In genomic region chr13:91598655-91599054, GRCh38 we compare ENCODE assay signal across 7 cellular contexts.
"Had no signal": no experiment of that assay in that cellular context is flagged by ENCODE, and none has a peak within 500 bp of the region (broad histone marks: within the 10 kb centered on the region; RNA-seq: fewer than 3 reads in every experiment).

No MANE protein-coding gene starts in this region.

- H3K4me3 Mint-ChIP-seq: IgD-negative memory B cell had no signal

- H3K4me1 Mint-ChIP-seq: IgD-negative memory B cell had no signal

- ATAC-seq: HepG2 had no signal

- FAIRE-seq: HepG2, HTR-8/SVneo had no signal

- H3K27ac ChIP-seq: HL-60 had no signal

- H3K27me3 Mint-ChIP-seq: IgD-negative memory B cell had no signal

- DNase-seq: IMR-90, KBM-7, KG1 had no signal
